8 cellular contexts compared by ENCODE assay signal in genomic region chr1:41726899-41727748, GRCh38.
DNase-seq lines count a peak whose midpoint lies in the region; ATAC-seq and TF ChIP-seq lines count a peak whose summit lies in the region.

No MANE protein-coding gene starts in this region.

- POLR2A ChIA-PET in activated CD8-positive, alpha-beta T cell treated with anti-CD3 and anti-CD28 coated beads for 36 hours (lab: Charles Lee), result interaction anchor here (1.9 to 4.2 kb wide), 4 partner anchors 11 to 61 kb away, joined by 4 to 23 read pairs (median 14); no protein-coding TSS in a partner anchor

- peak overlapping the region; percentile 63; the same call in 1 of the 2 replicates for H2AFZ ChIP-seq in KMS-11 (ENCODE audit: low read depth)

- H3K4me1 ChIP-seq in BLaER1 (peaks cover 90% of the 10 kb centered on the region), KMS-11 (ENCODE audit: low read depth, poor library complexity, severe bottlenecking) (peaks cover 64% of the 10 kb centered on the region)

- DNase-seq in activated CD8-positive, alpha-beta T cell treated with anti-CD3 and anti-CD28 coated beads for 36 hours, result peak; percentile 63
- DNase-seq in lower leg skin (ENCODE audit: low spot score in 2 of 2) (peak; percentile 62 to 92), NCI-H510A treated with DMSO at 0.1 percent for 48 hours (lab: John Stamatoyannopoulos, UW) (no peak), NCI-H446 (lab: John Stamatoyannopoulos, UW) (no peak), NCI-H2029 treated with DMSO at 0.1 percent for 48 hours (lab: John Stamatoyannopoulos, UW) (no peak)

- peak overlapping the region; percentile 49 for H3K4me3 Mint-ChIP-seq in activated CD8-positive, alpha-beta T cell treated with anti-CD3 and anti-CD28 coated beads for 36 hours

- peak; percentile 30 for ATAC-seq in GM19043 (IDR thresholded peaks at IDR 0.05; ENCODE audit: low read depth, unreplicated experiment)
- ATAC-seq in activated CD8-positive, alpha-beta T cell treated with anti-CD3 and anti-CD28 coated beads for 36 hours, result peak; percentile 11

- H3K9ac ChIP-seq in BLaER1 (peak overlapping the region; percentile 68), KMS-11 (peak overlapping the region; percentile 61)

- H3K27ac ChIP-seq in BLaER1, result peak overlapping the region; percentile 85
- peak overlapping the region; percentile 88 for H3K27ac ChIP-seq in KMS-11

- peak overlapping the region; percentile 86 for H3K4me2 ChIP-seq in BLaER1
- peak overlapping the region; percentile 85 for H3K4me2 ChIP-seq in KMS-11

- no peaks in the 10 kb centered on the region for H3K27me3 Mint-ChIP-seq in activated CD8-positive, alpha-beta T cell treated with anti-CD3 and anti-CD28 coated beads for 36 hours

- CTCF ChIA-PET in activated CD8-positive, alpha-beta T cell treated with anti-CD3 and anti-CD28 coated beads for 36 hours (lab: Charles Lee), result interaction anchor here (0.6 to 1.3 kb wide), 5 partner anchors 13 to 154 kb away, joined by 3 to 4 read pairs (median 3); no protein-coding TSS in a partner anchor

- H3K36me3 ChIP-seq in BLaER1, result no peaks in the 10 kb centered on the region
- no peaks in the 10 kb centered on the region for H3K36me3 ChIP-seq in KMS-11 (ENCODE audit: insufficient read depth)

- H3K27ac Mint-ChIP-seq in activated CD8-positive, alpha-beta T cell treated with anti-CD3 and anti-CD28 coated beads for 36 hours, result peak overlapping the region; percentile 85

- WGBS in lower leg skin, 2 donors, result 67 to 80% methylated on average over 24 of the region's 24 CpGs

- no peaks in the 10 kb centered on the region; the same call in 1 of the 2 replicates for H3K9me3 ChIP-seq in BLaER1

- peak overlapping the region; percentile 43 for H3K4me3 ChIP-seq in BLaER1
- H3K4me3 ChIP-seq in KMS-11 (IDR thresholded peaks at IDR 0.05; ENCODE audit: insufficient read depth, low read depth, low read length), result no peak overlapping the region
- no peak overlapping the region for H3K4me3 ChIP-seq in lower leg skin (ENCODE audit: low read depth, poor library complexity, severe bottlenecking)

- H4K20me1 ChIP-seq in BLaER1, result no peaks in the 10 kb centered on the region
- H4K20me1 ChIP-seq in KMS-11 (ENCODE audit: insufficient read depth), result no peaks in the 10 kb centered on the region

- H3K9me3 Mint-ChIP-seq in activated CD8-positive, alpha-beta T cell treated with anti-CD3 and anti-CD28 coated beads for 36 hours, result no peaks in the 10 kb centered on the region

- no peaks in the 10 kb centered on the region for H3K79me2 ChIP-seq in KMS-11 (ENCODE audit: insufficient read depth, low read depth)

- H3K27me3 ChIP-seq in BLaER1, result no peaks in the 10 kb centered on the region
- no peaks in the 10 kb centered on the region for H3K27me3 ChIP-seq in KMS-11 (ENCODE audit: insufficient read depth, low read depth)

- H3K4me1 Mint-ChIP-seq in activated CD8-positive, alpha-beta T cell treated with anti-CD3 and anti-CD28 coated beads for 36 hours (ENCODE audit: low read depth), result peaks cover 41% of the 10 kb centered on the region

- no peak for TF ChIP-seq POLR2A in lower leg skin (IDR thresholded peaks at IDR 0.05)

- TF ChIP-seq CTCF in KMS-11 (conservative IDR thresholded peaks at IDR 0.05; ENCODE audit: low read depth, low read length), result peak; percentile 41; the same call in 1 of the 2 replicates
- no peak for TF ChIP-seq CTCF in activated CD8-positive, alpha-beta T cell treated with anti-CD3 and anti-CD28 coated beads for 36 hours (IDR thresholded peaks at IDR 0.05)
- TF ChIP-seq CTCF in lower leg skin (IDR thresholded peaks at IDR 0.05), result no peak

- intact Hi-C loops in activated CD8-positive, alpha-beta T cell treated with anti-CD3 and anti-CD28 coated beads for 36 hours (cut with micrococcal nuclease), result loop anchor here (5.0 kb wide), 1 partner anchor 55 kb away; no protein-coding TSS in a partner anchor
- intact Hi-C loops in lower leg skin (cut with DNase I; ENCODE audit: low total_unique reads), result no loop called here

- H3K36me3 Mint-ChIP-seq in activated CD8-positive, alpha-beta T cell treated with anti-CD3 and anti-CD28 coated beads for 36 hours (ENCODE audit: low read depth), result no peaks in the 10 kb centered on the region

Comparison
In these comparisons a context has a peak if more than half of its experiments do, and no peak if none do; other contexts are left out.
1. DNase-seq: peak in activated CD8-positive, alpha-beta T cell treated with anti-CD3 and anti-CD28 coated beads for 36 hours (single experiment) and lower leg skin (2 of 2); none in NCI-H510A treated with DMSO at 0.1 percent for 48 hours (single experiment), NCI-H446 (0 of 2) and NCI-H2029 treated with DMSO at 0.1 percent for 48 hours (single experiment).